Comparison of ENCODE assay signal across 8 cellular contexts in genomic region chr1:35929730-35930592, GRCh38. TPM values are rescaled to one million over a fixed set of nuclear protein-coding genes. Genes with fewer than 3 reads are reported as not detected.
DNase-seq lines count a peak whose midpoint lies in the region; ATAC-seq, FAIRE-seq and TF ChIP-seq lines count a peak whose summit lies in the region.

No MANE protein-coding gene starts in this region.

- H3K9me3 ChIP-seq in SJSA1 (replicated peaks) (no peaks in the 10 kb centered on the region), right atrium auricular region (no peaks in the 10 kb centered on the region), psoas muscle (no peaks in the 10 kb centered on the region)

- H3K27ac ChIP-seq in SJSA1 (peak overlapping the region; percentile 91), right atrium auricular region (peak overlapping the region; percentile 99), psoas muscle (peak overlapping the region; percentile 99)

- DNase-seq in DMS153 (lab: John Stamatoyannopoulos, UW): peak; percentile 36
- DNase-seq in HTR-8/SVneo (ENCODE audit: insufficient read length, low spot score): peak; percentile 15
- DNase-seq in SJSA1 (ENCODE audit: low read depth in 1 of 2, low spot score in 2 of 2): no peak
- DNase-seq in amygdala (lab: John Stamatoyannopoulos, UW): peak in 42 of 56 donors; percentile 9 to 68 (median 30)
- DNase-seq in right atrium auricular region (ENCODE audit: low spot score): peak; percentile 75
- peak; percentile 41 to 72 for DNase-seq in psoas muscle

- H3K4me3 ChIP-seq in SJSA1 (peak overlapping the region; percentile 98), right atrium auricular region (peak overlapping the region; percentile 81 to 93), psoas muscle (peak overlapping the region; percentile 80)

- intact Hi-C loops in psoas muscle (cut with DNase I): loop anchor here (5.0 kb wide), 2 partner anchors 43 to 48 kb away; partner anchors contain the start of gene AGO1 (in 1 of the 2)

- WGBS in psoas muscle, 3 donors: 1 to 2% (median 1%) methylated on average over 15 of the region's 15 CpGs

- H3K27me3 ChIP-seq in SJSA1 (replicated peaks) (no peaks in the 10 kb centered on the region), right atrium auricular region (no peaks in the 10 kb centered on the region), psoas muscle (ENCODE audit: insufficient read depth in 3 of 3, low read length in 2 of 3) (no peaks in the 10 kb centered on the region)

- peaks cover 9% of the 10 kb centered on the region for H3K36me3 ChIP-seq in SJSA1
- no peaks in the 10 kb centered on the region for H3K36me3 ChIP-seq in right atrium auricular region
- no peaks in the 10 kb centered on the region for H3K36me3 ChIP-seq in psoas muscle (ENCODE audit: insufficient read depth in 1 of 2, low read depth in 1 of 2)

- FAIRE-seq in HTR-8/SVneo (lab: Jason Lieb, UNC): no peak

- TF ChIP-seq CTCF in right atrium auricular region (IDR thresholded peaks at IDR 0.05) (no peak), psoas muscle (IDR thresholded peaks at IDR 0.05) (no peak)

- ATAC-seq in psoas muscle: peak; percentile 18 to 62 (median 40)
- no peak for ATAC-seq in HG03520 (IDR thresholded peaks at IDR 0.05; ENCODE audit: unreplicated experiment)
- ATAC-seq in GM18517 (IDR thresholded peaks at IDR 0.05; ENCODE audit: unreplicated experiment): no peak

- H3K4me1 ChIP-seq in SJSA1 (replicated peaks) (peaks cover 4% of the 10 kb centered on the region), right atrium auricular region (peaks cover 0 to 24% of the 10 kb centered on the region in 2 donors), psoas muscle (peaks cover 25% of the 10 kb centered on the region)

RNA-seq across cellular contexts. Expression of gene AGO3, which starts 0.9 kb away (rescaled TPM):
- 15.6 and 15.7 TPM in 2 replicates for total RNA-seq in SJSA1 (2014; rRNA removed; shearing (Covaris generic))
- 10 to 100 TPM; 10.1 to 10.6 TPM for total RNA-seq in right atrium auricular region
- 10 to 100 TPM; 10.4 to 17.6 (median 17.1) TPM for total RNA-seq in psoas muscle
- polyA plus RNA-seq in psoas muscle: 1 to 10 TPM; 2.2 to 8.9 (median 6.9) TPM

RNA-seq across cellular contexts. Expression of gene AGO1, which starts 47.0 kb away (rescaled TPM):
- total RNA-seq in SJSA1 (2014; rRNA removed; shearing (Covaris generic)): 3.4 and 7.9 TPM in 2 replicates
- total RNA-seq in right atrium auricular region (10 to 100 TPM; 20.3 to 22.1 TPM), psoas muscle (10 to 100 TPM in 3 of 4 donors, 1 to 10 TPM in 1; 9.8 to 16.3 (median 12.8) TPM)
- 1 to 10 TPM; 2.2 to 6.4 (median 2.4) TPM for polyA plus RNA-seq in psoas muscle

Comparison
In these comparisons a context has a peak if more than half of its experiments do, and no peak if none do; other contexts are left out.
1. DNase-seq: peak in DMS153 (single experiment), HTR-8/SVneo (single experiment), amygdala (42 of 56), right atrium auricular region (single experiment) and psoas muscle (2 of 2); none in SJSA1 (0 of 2).
2. ATAC-seq: peak in psoas muscle (4 of 4); none in HG03520 (single experiment) and GM18517 (single experiment).
3. Peak in every context shown above with its lines, with median percentiles within 50 percentile points of each other: H3K27ac ChIP-seq and H3K4me3 ChIP-seq.